9 cellular contexts compared by ENCODE assay signal in genomic region chr2:41782306-41783158, GRCh38.
DNase-seq lines count a peak whose midpoint lies in the region; ATAC-seq and TF ChIP-seq lines count a peak whose summit lies in the region.
"Had no signal": no experiment of that assay in that cellular context is flagged by ENCODE, and none has a peak within 500 bp of the region (broad histone marks: within the 10 kb centered on the region; RNA-seq: fewer than 3 reads in every experiment).

No MANE protein-coding gene starts in this region.

- DNase-seq in Caki2 (ENCODE audit: low read depth) (peak; percentile 57), myocyte (ENCODE audit: low read depth) (peak; percentile 48), GF-D8 (lab: John Stamatoyannopoulos, UW) (no peak)
- DNase-seq in effector memory CD8-positive, alpha-beta T cell, result peak; percentile 18 to 37 (median 31)
- DNase-seq: right cardiac atrium had no signal

- in situ Hi-C loops in Caki2 (cut with HindIII; ENCODE audit: low pct_unique_long_range_greater_than_20kb, low sequenced_read_pairs), result no loop called here

- H3K27me3 Mint-ChIP-seq in effector memory CD8-positive, alpha-beta T cell, result peaks cover 44 to 48% of the 10 kb centered on the region in 2 donors

- no peak overlapping the region for H3K27ac Mint-ChIP-seq in effector memory CD8-positive, alpha-beta T cell

- no peaks in the 10 kb centered on the region for H3K9me3 Mint-ChIP-seq in effector memory CD8-positive, alpha-beta T cell

- no peaks in the 10 kb centered on the region for H3K4me1 Mint-ChIP-seq in effector memory CD8-positive, alpha-beta T cell (ENCODE audit: low read depth in 2 of 2)

- TF ChIP-seq CTCF in LNCAP (IDR thresholded peaks at IDR 0.05), result peak; percentile 60

- H3K4me3 Mint-ChIP-seq in effector memory CD8-positive, alpha-beta T cell, result no peak overlapping the region

- H3K36me3 Mint-ChIP-seq in effector memory CD8-positive, alpha-beta T cell (ENCODE audit: insufficient read depth), result no peaks in the 10 kb centered on the region

- ATAC-seq in GM18867 (IDR thresholded peaks at IDR 0.05; ENCODE audit: unreplicated experiment) (peak; percentile 66), SK-N-SH treated with all-trans-retinoic acid at 6 μM for 48 hours (peak; percentile 76), HG03025 (IDR thresholded peaks at IDR 0.05; ENCODE audit: low FRiP score, unreplicated experiment) (no peak)
- ATAC-seq in effector memory CD8-positive, alpha-beta T cell (replicated peaks), result no peak

TF ChIP-seq in SK-N-SH treated with all-trans-retinoic acid at 6 μM for 48 hours, 23 proteins besides CTCF, POLR2A, EP300 and RAD21:
- TF ChIP-seq RARB (CRISPR knock-in tag; IDR thresholded peaks at IDR 0.05), result no peak
- TF ChIP-seq, protein P1, sequence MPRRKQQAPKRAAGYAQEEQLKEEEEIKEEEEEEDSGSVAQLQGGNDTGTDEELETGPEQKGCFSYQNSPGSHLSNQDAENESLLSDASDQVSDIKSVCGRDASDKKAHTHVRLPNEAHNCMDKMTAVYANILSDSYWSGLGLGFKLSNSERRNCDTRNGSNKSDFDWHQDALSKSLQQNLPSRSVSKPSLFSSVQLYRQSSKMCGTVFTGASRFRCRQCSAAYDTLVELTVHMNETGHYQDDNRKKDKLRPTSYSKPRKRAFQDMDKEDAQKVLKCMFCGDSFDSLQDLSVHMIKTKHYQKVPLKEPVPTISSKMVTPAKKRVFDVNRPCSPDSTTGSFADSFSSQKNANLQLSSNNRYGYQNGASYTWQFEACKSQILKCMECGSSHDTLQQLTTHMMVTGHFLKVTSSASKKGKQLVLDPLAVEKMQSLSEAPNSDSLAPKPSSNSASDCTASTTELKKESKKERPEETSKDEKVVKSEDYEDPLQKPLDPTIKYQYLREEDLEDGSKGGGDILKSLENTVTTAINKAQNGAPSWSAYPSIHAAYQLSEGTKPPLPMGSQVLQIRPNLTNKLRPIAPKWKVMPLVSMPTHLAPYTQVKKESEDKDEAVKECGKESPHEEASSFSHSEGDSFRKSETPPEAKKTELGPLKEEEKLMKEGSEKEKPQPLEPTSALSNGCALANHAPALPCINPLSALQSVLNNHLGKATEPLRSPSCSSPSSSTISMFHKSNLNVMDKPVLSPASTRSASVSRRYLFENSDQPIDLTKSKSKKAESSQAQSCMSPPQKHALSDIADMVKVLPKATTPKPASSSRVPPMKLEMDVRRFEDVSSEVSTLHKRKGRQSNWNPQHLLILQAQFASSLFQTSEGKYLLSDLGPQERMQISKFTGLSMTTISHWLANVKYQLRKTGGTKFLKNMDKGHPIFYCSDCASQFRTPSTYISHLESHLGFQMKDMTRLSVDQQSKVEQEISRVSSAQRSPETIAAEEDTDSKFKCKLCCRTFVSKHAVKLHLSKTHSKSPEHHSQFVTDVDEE (CRISPR knock-in tag; IDR thresholded peaks at IDR 0.05), result 0 out of 2 replicates have a peak, but pooled peaks have one; percentile 17
- no peak for TF ChIP-seq GLIS3 (CRISPR knock-in tag; IDR thresholded peaks at IDR 0.05)
TF ChIP-seq in SK-N-SH treated with all-trans-retinoic acid at 6 μM for 48 hours: peak in this region for 1.

Comparison
In these comparisons a context has a peak if more than half of its experiments do, and no peak if none do; other contexts are left out.
1. ATAC-seq: peak in GM18867 (single experiment) and SK-N-SH treated with all-trans-retinoic acid at 6 μM for 48 hours (single experiment); none in effector memory CD8-positive, alpha-beta T cell (single experiment) and HG03025 (single experiment).